11 cellular contexts compared by ENCODE assay signal in the genomic region with DNA sequence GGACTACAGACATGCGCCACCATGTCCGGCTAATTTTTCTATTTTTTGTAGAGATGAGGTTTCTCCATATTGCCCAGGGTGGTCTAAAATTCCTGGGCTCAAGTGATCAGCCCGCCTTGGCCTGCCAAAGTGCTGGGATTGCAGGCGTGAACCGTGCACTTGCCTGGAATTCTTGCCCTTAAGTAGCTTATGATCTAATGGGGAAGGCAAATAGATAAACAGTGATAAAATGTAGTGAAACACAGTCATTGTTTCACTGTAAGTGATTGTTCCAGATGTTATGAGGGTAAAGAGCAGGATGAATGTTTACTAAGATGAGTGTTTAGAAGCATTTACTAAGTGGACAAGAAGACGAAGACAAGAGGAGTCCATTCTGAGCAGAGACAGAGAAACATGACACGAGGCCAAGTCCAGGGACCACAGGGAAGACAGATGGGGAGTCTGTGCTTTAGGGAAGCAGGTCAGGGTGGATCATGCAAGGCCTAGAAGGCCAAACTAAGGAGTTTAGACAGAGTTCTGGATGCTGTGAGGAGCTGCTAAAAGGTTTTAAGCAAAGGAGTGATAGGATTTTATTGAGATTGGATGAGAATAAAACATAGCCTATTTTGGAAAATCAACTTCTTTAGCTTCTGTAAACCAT. TPM values are rescaled to one million over a fixed set of nuclear protein-coding genes. Genes with fewer than 3 reads are reported as not detected.
DNase-seq lines count a peak whose midpoint lies in the region; TF ChIP-seq lines count a peak whose summit lies in the region.
"Had no signal": no experiment of that assay in that cellular context is flagged by ENCODE, and none has a peak within 500 bp of the region (broad histone marks: within the 10 kb centered on the region; RNA-seq: fewer than 3 reads in every experiment).

No MANE protein-coding gene starts in this region.

- H3K4me1 ChIP-seq in PC-9 (replicated peaks; ENCODE audit: insufficient read depth), result peaks cover 66% of the 10 kb centered on the region
- peaks cover 82 to 86% of the 10 kb centered on the region in 2 donors for H3K4me1 ChIP-seq in mucosa of rectum (ENCODE audit: control insufficient read depth in 2 of 2, insufficient read depth in 2 of 2, low read length in 2 of 2)
- peaks cover 98% of the 10 kb centered on the region for H3K4me1 ChIP-seq in suprapubic skin

- H3K9ac ChIP-seq in mucosa of rectum (ENCODE audit: low read depth in 1 of 2, low read length in 2 of 2), result no peak overlapping the region

- H3K9me3 ChIP-seq in PC-9 (ENCODE audit: insufficient read depth, low read depth), result no peaks in the 10 kb centered on the region
- no peaks in the 10 kb centered on the region for H3K9me3 ChIP-seq in mucosa of rectum (ENCODE audit: control insufficient read depth in 2 of 2, low read length in 2 of 2)
- H3K9me3 ChIP-seq in suprapubic skin, result no peaks in the 10 kb centered on the region

- intact Hi-C loops in PC-9 (cut with micrococcal nuclease; ENCODE audit: unreplicated experiment), result no loop called here

- H3K27ac ChIP-seq in PC-9, result peak overlapping the region; percentile 81
- peak overlapping the region; percentile 98 for H3K27ac ChIP-seq in caudate nucleus (ENCODE audit: low read depth, low read length)
- H3K27ac ChIP-seq in mucosa of rectum (ENCODE audit: low read depth in 2 of 2, low read length in 2 of 2), result peak overlapping the region; percentile 32 to 85
- peak overlapping the region; percentile 82 for H3K27ac ChIP-seq in suprapubic skin

- H3K9me2 ChIP-seq in PC-9 (ENCODE audit: insufficient read depth), result no peaks in the 10 kb centered on the region

- H3K79me2 ChIP-seq in PC-9 (ENCODE audit: low read depth), result peaks cover 12% of the 10 kb centered on the region; the same call in 1 of the 2 replicates

- TF ChIP-seq CTCF in PC-9 (conservative IDR thresholded peaks at IDR 0.05) (no peak), suprapubic skin (IDR thresholded peaks at IDR 0.05) (no peak)

- BruUV-seq in PC-9 (replicated peaks; lab: Mats Ljungman, UMichigan), result no TSS peak

- DNase-seq in PC-9 (peak in 1 of 2 experiments; percentile 51), caudate nucleus (lab: John Stamatoyannopoulos, UW) (no peak), suprapubic skin (ENCODE audit: low spot score in 2 of 2) (no peak), GM19238 (ENCODE audit: insufficient read length, low spot score) (no peak), T-helper 9 cell (no peak)
- no peak for DNase-seq in activated CD4-positive, CD25-positive, alpha-beta regulatory T cell treated with anti-CD3 and anti-CD28 coated beads, Interleukin-2, amount 50 U/mL, for 72 hours
- DNase-seq: DND-41, KG1, NCI-H187 treated with DMSO at 0.1 percent for 48 hours, OCI-M1 had no signal

- no peak for TF ChIP-seq EP300 in suprapubic skin (IDR thresholded peaks at IDR 0.05)

- TF ChIP-seq POLR2A in suprapubic skin (IDR thresholded peaks at IDR 0.05), result no peak

- no peak overlapping the region for H2AFZ ChIP-seq in PC-9

- POLR2A ChIA-PET in PC-9 (lab: Charles Lee; ENCODE audit: unreplicated experiment), result no interaction called here

- H3K4me2 ChIP-seq in PC-9, result peak overlapping the region; percentile 57

- no peaks in the 10 kb centered on the region for H4K20me1 ChIP-seq in PC-9 (ENCODE audit: insufficient read depth)

- no peaks in the 10 kb centered on the region for H3K27me3 ChIP-seq in PC-9 (ENCODE audit: insufficient read depth, low read depth)
- no peaks in the 10 kb centered on the region for H3K27me3 ChIP-seq in mucosa of rectum (ENCODE audit: control insufficient read depth in 2 of 2, insufficient read depth in 2 of 2, low read length in 2 of 2)
- no peaks in the 10 kb centered on the region for H3K27me3 ChIP-seq in suprapubic skin

- peaks cover 35% of the 10 kb centered on the region for H3F3A ChIP-seq in PC-9 (ENCODE audit: insufficient read depth, low read depth)

- H3K4me3 ChIP-seq in PC-9 (no peak overlapping the region), mucosa of rectum (ENCODE audit: low read length in 2 of 2) (no peak overlapping the region), suprapubic skin (no peak overlapping the region)

- WGBS in suprapubic skin, result 84% methylated on average over 7 of the region's 7 CpGs

- H3K36me3 ChIP-seq in PC-9 (ENCODE audit: low read depth) (no peaks in the 10 kb centered on the region), mucosa of rectum (ENCODE audit: control insufficient read depth in 2 of 2, insufficient read depth in 2 of 2, low read length in 2 of 2) (no peaks in the 10 kb centered on the region), suprapubic skin (no peaks in the 10 kb centered on the region)

- CTCF ChIA-PET in PC-9 (lab: Charles Lee), result no interaction called here

RNA-seq across cellular contexts. Expression of a gene that starts 36.9 kb away (rescaled TPM):
- 11.6 and 12.9 TPM in 2 replicates for total RNA-seq in PC-9 (2021)
- 10 to 100 TPM; 16.7 to 33.6 (median 21.3) TPM for total RNA-seq in suprapubic skin
